ENCODE assay signal across 1 cellular context in the genomic region with DNA sequence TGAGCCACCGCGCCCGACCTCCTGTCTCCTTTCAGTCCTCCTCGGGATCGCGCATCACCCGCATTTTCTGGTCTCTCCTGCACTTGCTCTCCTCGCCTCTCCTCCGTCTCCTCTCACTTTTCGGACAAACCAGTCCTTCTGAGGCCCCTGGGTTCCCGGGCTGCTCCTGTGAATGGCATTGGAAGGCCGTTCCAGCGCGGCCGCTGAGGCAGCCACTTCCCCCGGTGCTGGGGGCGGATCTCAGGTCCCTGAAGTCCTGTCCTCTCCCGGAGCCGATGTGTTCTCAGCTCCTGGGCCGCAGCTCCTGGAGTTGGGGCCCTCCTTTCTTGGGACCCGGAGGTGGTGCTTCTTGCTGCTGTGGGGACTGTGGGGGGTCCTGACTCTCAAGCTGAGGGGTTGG.
TF ChIP-seq lines count a peak whose summit lies in the region.

No MANE protein-coding gene starts in this region.

TF ChIP-seq in GM23338, 12 proteins besides CTCF, POLR2A, EP300 and RAD21 (continued from another document):
- TF ChIP-seq, protein P1, sequence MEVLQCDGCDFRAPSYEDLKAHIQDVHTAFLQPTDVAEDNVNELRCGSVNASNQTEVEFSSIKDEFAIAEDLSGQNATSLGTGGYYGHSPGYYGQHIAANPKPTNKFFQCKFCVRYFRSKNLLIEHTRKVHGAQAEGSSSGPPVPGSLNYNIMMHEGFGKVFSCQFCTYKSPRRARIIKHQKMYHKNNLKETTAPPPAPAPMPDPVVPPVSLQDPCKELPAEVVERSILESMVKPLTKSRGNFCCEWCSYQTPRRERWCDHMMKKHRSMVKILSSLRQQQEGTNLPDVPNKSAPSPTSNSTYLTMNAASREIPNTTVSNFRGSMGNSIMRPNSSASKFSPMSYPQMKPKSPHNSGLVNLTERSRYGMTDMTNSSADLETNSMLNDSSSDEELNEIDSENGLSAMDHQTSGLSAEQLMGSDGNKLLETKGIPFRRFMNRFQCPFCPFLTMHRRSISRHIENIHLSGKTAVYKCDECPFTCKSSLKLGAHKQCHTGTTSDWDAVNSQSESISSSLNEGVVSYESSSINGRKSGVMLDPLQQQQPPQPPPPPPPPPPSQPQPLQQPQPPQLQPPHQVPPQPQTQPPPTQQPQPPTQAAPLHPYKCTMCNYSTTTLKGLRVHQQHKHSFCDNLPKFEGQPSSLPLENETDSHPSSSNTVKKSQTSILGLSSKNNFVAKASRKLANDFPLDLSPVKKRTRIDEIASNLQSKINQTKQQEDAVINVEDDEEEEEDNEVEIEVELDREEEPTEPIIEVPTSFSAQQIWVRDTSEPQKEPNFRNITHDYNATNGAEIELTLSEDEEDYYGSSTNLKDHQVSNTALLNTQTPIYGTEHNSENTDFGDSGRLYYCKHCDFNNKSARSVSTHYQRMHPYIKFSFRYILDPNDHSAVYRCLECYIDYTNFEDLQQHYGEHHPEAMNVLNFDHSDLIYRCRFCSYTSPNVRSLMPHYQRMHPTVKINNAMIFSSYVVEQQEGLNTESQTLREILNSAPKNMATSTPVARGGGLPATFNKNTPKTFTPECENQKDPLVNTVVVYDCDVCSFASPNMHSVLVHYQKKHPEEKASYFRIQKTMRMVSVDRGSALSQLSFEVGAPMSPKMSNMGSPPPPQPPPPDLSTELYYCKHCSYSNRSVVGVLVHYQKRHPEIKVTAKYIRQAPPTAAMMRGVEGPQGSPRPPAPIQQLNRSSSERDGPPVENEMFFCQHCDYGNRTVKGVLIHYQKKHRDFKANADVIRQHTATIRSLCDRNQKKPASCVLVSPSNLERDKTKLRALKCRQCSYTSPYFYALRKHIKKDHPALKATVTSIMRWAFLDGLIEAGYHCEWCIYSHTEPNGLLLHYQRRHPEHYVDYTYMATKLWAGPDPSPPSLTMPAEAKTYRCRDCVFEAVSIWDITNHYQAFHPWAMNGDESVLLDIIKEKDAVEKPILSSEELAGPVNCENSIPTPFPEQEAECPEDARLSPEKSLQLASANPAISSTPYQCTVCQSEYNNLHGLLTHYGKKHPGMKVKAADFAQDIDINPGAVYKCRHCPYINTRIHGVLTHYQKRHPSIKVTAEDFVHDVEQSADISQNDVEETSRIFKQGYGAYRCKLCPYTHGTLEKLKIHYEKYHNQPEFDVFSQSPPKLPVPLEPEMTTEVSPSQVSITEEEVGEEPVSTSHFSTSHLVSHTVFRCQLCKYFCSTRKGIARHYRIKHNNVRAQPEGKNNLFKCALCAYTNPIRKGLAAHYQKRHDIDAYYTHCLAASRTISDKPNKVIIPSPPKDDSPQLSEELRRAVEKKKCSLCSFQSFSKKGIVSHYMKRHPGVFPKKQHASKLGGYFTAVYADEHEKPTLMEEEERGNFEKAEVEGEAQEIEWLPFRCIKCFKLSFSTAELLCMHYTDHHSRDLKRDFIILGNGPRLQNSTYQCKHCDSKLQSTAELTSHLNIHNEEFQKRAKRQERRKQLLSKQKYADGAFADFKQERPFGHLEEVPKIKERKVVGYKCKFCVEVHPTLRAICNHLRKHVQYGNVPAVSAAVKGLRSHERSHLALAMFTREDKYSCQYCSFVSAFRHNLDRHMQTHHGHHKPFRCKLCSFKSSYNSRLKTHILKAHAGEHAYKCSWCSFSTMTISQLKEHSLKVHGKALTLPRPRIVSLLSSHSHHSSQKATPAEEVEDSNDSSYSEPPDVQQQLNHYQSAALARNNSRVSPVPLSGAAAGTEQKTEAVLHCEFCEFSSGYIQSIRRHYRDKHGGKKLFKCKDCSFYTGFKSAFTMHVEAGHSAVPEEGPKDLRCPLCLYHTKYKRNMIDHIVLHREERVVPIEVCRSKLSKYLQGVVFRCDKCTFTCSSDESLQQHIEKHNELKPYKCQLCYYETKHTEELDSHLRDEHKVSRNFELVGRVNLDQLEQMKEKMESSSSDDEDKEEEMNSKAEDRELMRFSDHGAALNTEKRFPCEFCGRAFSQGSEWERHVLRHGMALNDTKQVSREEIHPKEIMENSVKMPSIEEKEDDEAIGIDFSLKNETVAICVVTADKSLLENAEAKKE (CRISPR knock-in tag; IDR thresholded peaks at IDR 0.05), result no peak
TF ChIP-seq in GM23338: peak in this region for 0.
